Comparison of ENCODE assay signal across 13 cellular contexts in the genomic region with DNA sequence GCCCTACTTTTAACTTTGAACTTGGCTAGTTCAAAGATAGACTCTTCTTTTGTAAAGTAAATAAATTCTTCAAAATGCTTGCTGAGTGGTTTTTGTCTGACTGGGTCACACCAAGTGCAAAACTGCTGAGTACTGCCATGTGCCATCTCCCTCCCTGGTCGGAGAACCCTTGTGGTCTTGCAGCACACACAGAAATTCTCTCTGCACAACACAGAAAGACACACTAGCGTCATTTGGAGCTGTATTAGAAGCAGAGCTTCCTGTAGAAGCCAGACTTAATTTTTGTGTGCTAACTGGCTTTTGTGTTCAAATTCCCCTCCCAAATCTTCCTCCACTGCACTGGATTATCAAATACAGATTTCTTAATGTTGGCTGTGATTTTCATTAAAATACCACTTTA. TPM values are rescaled to one million over a fixed set of nuclear protein-coding genes. Genes with fewer than 3 reads are reported as not detected.
A peak's percentile ranks its signal among the peaks of the same experiment; 100 is the strongest.
DNase-seq lines count a peak whose midpoint lies in the region; ATAC-seq and TF ChIP-seq lines count a peak whose summit lies in the region.
"Had no signal": no experiment of that assay in that cellular context is flagged by ENCODE, and none has a peak within 500 bp of the region (broad histone marks: within the 10 kb centered on the region; RNA-seq: fewer than 3 reads in every experiment).

No MANE protein-coding gene starts in this region.

- H3K9me3 ChIP-seq in thyroid gland, result no peaks in the 10 kb centered on the region

- no peak for ATAC-seq in activated CD8-positive, alpha-beta memory T cell treated with anti-CD3 and anti-CD28 coated beads, Interleukin-2, amount 10 ng/mL, durations not matched to agents 7 days and 5 days
- ATAC-seq in GM18873 (IDR thresholded peaks at IDR 0.05; ENCODE audit: low FRiP score, unreplicated experiment), result no peak
- ATAC-seq: left ventricle myocardium superior; stimulated activated memory B cell treated with anti-CD40 and anti-IgM and Interleukin-4, amounts not matched to agents 10 μg/mL and 1 μg/mL and 100 μg/mL, for 72 hours had no signal

- peaks cover 44% of the 10 kb centered on the region for H3K36me3 Mint-ChIP-seq in activated CD8-positive, alpha-beta memory T cell treated with anti-CD3 and anti-CD28 coated beads, Interleukin-2, amount 10 ng/mL, durations not matched to agents 7 days and 5 days
- H3K36me3 Mint-ChIP-seq in osteocyte (ENCODE audit: unreplicated experiment), result peaks cover 45% of the 10 kb centered on the region

- no peak overlapping the region for H3K4me3 ChIP-seq in choroid plexus epithelial cell (ENCODE audit: low read depth, low read length)
- H3K4me3 ChIP-seq in thyroid gland (replicated peaks in 1 of 3), result no peak overlapping the region

- peaks cover 49 to 51% of the 10 kb centered on the region in 2 donors for H3K36me3 ChIP-seq in thyroid gland

- H3K27ac Mint-ChIP-seq in activated CD8-positive, alpha-beta memory T cell treated with anti-CD3 and anti-CD28 coated beads, Interleukin-2, amount 10 ng/mL, durations not matched to agents 7 days and 5 days, result peak overlapping the region; percentile 8
- peak overlapping the region; percentile 27 for H3K27ac Mint-ChIP-seq in osteocyte (ENCODE audit: unreplicated experiment)

- H3K4me1 ChIP-seq in thyroid gland, result peaks cover 6 to 21% of the 10 kb centered on the region in 2 donors

- TF ChIP-seq POLR2A in thyroid gland (IDR thresholded peaks at IDR 0.05), result no peak

- no peaks in the 10 kb centered on the region for H3K27me3 Mint-ChIP-seq in activated CD8-positive, alpha-beta memory T cell treated with anti-CD3 and anti-CD28 coated beads, Interleukin-2, amount 10 ng/mL, durations not matched to agents 7 days and 5 days
- H3K27me3 Mint-ChIP-seq in osteocyte (ENCODE audit: unreplicated experiment), result no peaks in the 10 kb centered on the region
- H3K27me3 Mint-ChIP-seq: stimulated activated memory B cell treated with anti-CD40 and anti-IgM and Interleukin-4, amounts not matched to agents 10 μg/mL and 1 μg/mL and 100 μg/mL, for 72 hours had no signal

- peaks cover 34% of the 10 kb centered on the region for H3K4me1 Mint-ChIP-seq in activated CD8-positive, alpha-beta memory T cell treated with anti-CD3 and anti-CD28 coated beads, Interleukin-2, amount 10 ng/mL, durations not matched to agents 7 days and 5 days
- H3K4me1 Mint-ChIP-seq in osteocyte (ENCODE audit: unreplicated experiment), result peaks cover 18% of the 10 kb centered on the region

- TF ChIP-seq CTCF in choroid plexus epithelial cell (conservative IDR thresholded peaks at IDR 0.05; ENCODE audit: low read depth, low read length), result no peak
- no peak for TF ChIP-seq CTCF in osteocyte (IDR thresholded peaks at IDR 0.05)
- no peak for TF ChIP-seq CTCF in thyroid gland (IDR thresholded peaks at IDR 0.05)

- in situ Hi-C loops in SK-MEL-5 (cut with HindIII; ENCODE audit: low pct_unique_long_range_greater_than_20kb, low sequenced_read_pairs), result no loop called here

- 80 to 96% methylated on average over 2 of the region's 2 CpGs for WGBS in thyroid gland, 2 donors

- no peaks in the 10 kb centered on the region for H3K9me3 Mint-ChIP-seq in activated CD8-positive, alpha-beta memory T cell treated with anti-CD3 and anti-CD28 coated beads, Interleukin-2, amount 10 ng/mL, durations not matched to agents 7 days and 5 days (ENCODE audit: low read depth)
- H3K9me3 Mint-ChIP-seq in osteocyte (ENCODE audit: unreplicated experiment), result no peaks in the 10 kb centered on the region
- H3K9me3 Mint-ChIP-seq: stimulated activated memory B cell treated with anti-CD40 and anti-IgM and Interleukin-4, amounts not matched to agents 10 μg/mL and 1 μg/mL and 100 μg/mL, for 72 hours had no signal

- CTCF ChIA-PET in activated CD8-positive, alpha-beta memory T cell treated with anti-CD3 and anti-CD28 coated beads, Interleukin-2, amount 10 ng/mL, durations not matched to agents 7 days and 5 days (lab: Charles Lee), result interaction anchor here (1.2 kb wide), 1 partner anchor 61 kb away, joined by 4 read pairs; no protein-coding TSS in a partner anchor

- H3K27me3 ChIP-seq in thyroid gland, result no peaks in the 10 kb centered on the region

- no peak overlapping the region for H3K4me3 Mint-ChIP-seq in activated CD8-positive, alpha-beta memory T cell treated with anti-CD3 and anti-CD28 coated beads, Interleukin-2, amount 10 ng/mL, durations not matched to agents 7 days and 5 days
- H3K4me3 Mint-ChIP-seq in osteocyte (ENCODE audit: unreplicated experiment), result peak overlapping the region; percentile 44

- intact Hi-C loops in thyroid gland (cut with DNase I), result no loop called here

- no peak for DNase-seq in activated CD8-positive, alpha-beta memory T cell treated with anti-CD3 and anti-CD28 coated beads, Interleukin-2, amount 10 ng/mL, durations not matched to agents 7 days and 5 days
- no peak for DNase-seq in activated CD8-positive, alpha-beta memory T cell treated with anti-CD3 and anti-CD28 coated beads for 24 hours
- DNase-seq in SK-MEL-5 (ENCODE audit: low read depth, low spot score) (peak; percentile 70), choroid plexus epithelial cell (ENCODE audit: low read depth) (peak; percentile 9), osteocyte (ENCODE audit: extremely low spot score, unreplicated experiment) (no peak), thyroid gland (no peak), putamen (ENCODE audit: low spot score) (no peak)
- DNase-seq: left ventricle myocardium superior, NCI-H2029, NCI-H748 treated with DMSO at 0.1 percent for 48 hours, RPMI8226 had no signal

- no peak overlapping the region for H3K27ac ChIP-seq in thyroid gland

RNA-seq across cellular contexts. Expression of gene PSMB4, which starts 2.5 kb away (rescaled TPM):
- 100 to 1,000 TPM; 284 to 365 TPM for total RNA-seq in activated CD8-positive, alpha-beta memory T cell treated with anti-CD3 and anti-CD28 coated beads, Interleukin-2, amount 10 ng/mL, durations not matched to agents 7 days and 5 days
- 940 and 1,049 TPM in 2 replicates for total RNA-seq in SK-MEL-5 (2014; rRNA removed; shearing (Covaris generic))
- polyA plus RNA-seq in SK-MEL-5 (2015; cell fraction: cytosol; rRNA removed), result 665 and 697 TPM in 2 replicates
- 1,086 and 1,191 TPM in 2 replicates for polyA plus RNA-seq in SK-MEL-5 (2015; cell fraction: nucleus; rRNA removed)
- total RNA-seq in osteocyte (272 and 280 TPM in 2 replicates), thyroid gland (100 to 1,000 TPM; 154 to 283 (median 226) TPM)

RNA-seq across cellular contexts. Expression of gene SELENBP1, which starts 29.4 kb away (rescaled TPM):
- total RNA-seq in activated CD8-positive, alpha-beta memory T cell treated with anti-CD3 and anti-CD28 coated beads, Interleukin-2, amount 10 ng/mL, durations not matched to agents 7 days and 5 days, result not detected
- 1.4 and 2.6 TPM in 2 replicates for total RNA-seq in SK-MEL-5 (2014; rRNA removed; shearing (Covaris generic))
- polyA plus RNA-seq in SK-MEL-5 (2015; cell fraction: cytosol; rRNA removed), result 1.3 and 3.9 TPM in 2 replicates
- 5.8 and 8.3 TPM in 2 replicates for polyA plus RNA-seq in SK-MEL-5 (2015; cell fraction: nucleus; rRNA removed)
- 8.1 and 10.2 TPM in 2 replicates for total RNA-seq in osteocyte
- 100 to 1,000 TPM; 151 to 513 (median 310) TPM for total RNA-seq in thyroid gland

RNA-seq across cellular contexts. Expression of gene RFX5, which starts 54.8 kb away (rescaled TPM):
- 100 to 1,000 TPM; 109 to 139 TPM for total RNA-seq in activated CD8-positive, alpha-beta memory T cell treated with anti-CD3 and anti-CD28 coated beads, Interleukin-2, amount 10 ng/mL, durations not matched to agents 7 days and 5 days
- 102 and 125 TPM in 2 replicates for total RNA-seq in SK-MEL-5 (2014; rRNA removed; shearing (Covaris generic))
- 83.4 and 86.1 TPM in 2 replicates for polyA plus RNA-seq in SK-MEL-5 (2015; cell fraction: cytosol; rRNA removed)
- polyA plus RNA-seq in SK-MEL-5 (2015; cell fraction: nucleus; rRNA removed), result 230 and 287 TPM in 2 replicates
- total RNA-seq in osteocyte (36.7 and 37.9 TPM in 2 replicates), thyroid gland (10 to 100 TPM; 36.0 to 69.9 (median 58.4) TPM)

RNA-seq across cellular contexts. Expression of gene POGZ, which starts 57.4 kb away (rescaled TPM):
- total RNA-seq in activated CD8-positive, alpha-beta memory T cell treated with anti-CD3 and anti-CD28 coated beads, Interleukin-2, amount 10 ng/mL, durations not matched to agents 7 days and 5 days, result 10 to 100 TPM; 79.6 to 83.5 TPM
- total RNA-seq in SK-MEL-5 (2014; rRNA removed; shearing (Covaris generic)), result 25.3 and 25.5 TPM in 2 replicates
- 33.3 and 51.0 TPM in 2 replicates for polyA plus RNA-seq in SK-MEL-5 (2015; cell fraction: cytosol; rRNA removed)
- 239 and 241 TPM in 2 replicates for polyA plus RNA-seq in SK-MEL-5 (2015; cell fraction: nucleus; rRNA removed)
- total RNA-seq in osteocyte (105 and 107 TPM in 2 replicates), thyroid gland (100 to 1,000 TPM in 1 of 4 donors, 10 to 100 TPM in 3; 66.0 to 103 (median 88.3) TPM)

Comparison
In these comparisons a context has a peak if more than half of its experiments do, and no peak if none do; other contexts are left out.
1. DNase-seq: peak in SK-MEL-5 (single experiment) and choroid plexus epithelial cell (single experiment); none in activated CD8-positive, alpha-beta memory T cell treated with anti-CD3 and anti-CD28 coated beads, Interleukin-2, amount 10 ng/mL, durations not matched to agents 7 days and 5 days (single experiment), activated CD8-positive, alpha-beta memory T cell treated with anti-CD3 and anti-CD28 coated beads for 24 hours (single experiment), osteocyte (single experiment), thyroid gland (0 of 2) and putamen (single experiment).
2. RNA of gene SELENBP1, which starts 29.4 kb away (total RNA-seq): 151 to 513 TPM in thyroid gland; 8.1 to 10.2 TPM in osteocyte, 1.4 to 2.6 TPM in SK-MEL-5 and not detected in activated CD8-positive, alpha-beta memory T cell treated with anti-CD3 and anti-CD28 coated beads, Interleukin-2, amount 10 ng/mL, durations not matched to agents 7 days and 5 days; every median in the first group is over 10 times any median in the second.